Comparison of ENCODE assay signal across 26 cellular contexts in genomic region chr3:194182130-194182529, GRCh38. TPM values are rescaled to one million over a fixed set of nuclear protein-coding genes. Genes with fewer than 3 reads are reported as not detected.
"Had no signal": no experiment of that assay in that cellular context is flagged by ENCODE, and none has a peak within 500 bp of the region (broad histone marks: within the 10 kb centered on the region; RNA-seq: fewer than 3 reads in every experiment).

No MANE protein-coding gene starts in this region.

- H3K9me3 ChIP-seq: esophagus squamous epithelium, lower lobe of right lung, ovary, psoas muscle, sigmoid colon, stomach, tibial artery had no signal

- H3K4me3 ChIP-seq: coronary artery, esophagus squamous epithelium, lower lobe of right lung, ovary, psoas muscle, sigmoid colon, stomach, tibial artery had no signal

- DNase-seq: effector memory CD8-positive, alpha-beta T cell; erythroblast; esophagus squamous epithelium; foreskin melanocyte; glutamatergic neuron; hypothalamus; immature natural killer cell; islet precursor cell; kidney glomerular epithelial cell; left colon; left ventricle myocardium superior; lower lobe of right lung; natural killer cell; occipital lobe; ovary; posterior cingulate gyrus; psoas muscle; right cardiac atrium; sigmoid colon; stimulated activated CD4-positive, alpha-beta T cell treated with anti-CD3 and anti-CD28 coated beads, Interleukin-2, amount 100 ng/mL, for 24 hours; stimulated activated CD4-positive, alpha-beta T cell treated with anti-CD3 and anti-CD28 coated beads, Interleukin-4, amount 100 ng/mL, for 24 hours; stimulated activated naive CD4-positive, alpha-beta T cell treated with Interleukin-2 at 50 U/mL for 16 hours; stomach; tibial artery had no signal

- H3K36me3 ChIP-seq: esophagus squamous epithelium, lower lobe of right lung, ovary, sigmoid colon, stomach, tibial artery had no signal

- ATAC-seq: effector memory CD8-positive, alpha-beta T cell; left colon; left ventricle myocardium superior; lower lobe of right lung; natural killer cell; psoas muscle; right cardiac atrium; stimulated activated effector memory CD8-positive, alpha-beta T cell treated with anti-CD3 and anti-CD28 coated beads, Interleukin-12 subunit alpha, Interleukin-12 subunit beta, amount 100 ng/mL, for 72 hours had no signal

- H3K27ac ChIP-seq: coronary artery, esophagus squamous epithelium, lower lobe of right lung, ovary, psoas muscle, sigmoid colon, stomach, tibial artery had no signal

- H3K27me3 ChIP-seq: esophagus squamous epithelium, ovary, sigmoid colon, stomach had no signal

- H3K4me1 ChIP-seq: stomach, tibial artery had no signal

RNA-seq across cellular contexts. Expression of gene HES1, which starts 46.2 kb away (rescaled TPM):
- polyA plus RNA-seq: immature natural killer cell had no signal
